ENCODE assay signal across 6 cellular contexts in the genomic region with DNA sequence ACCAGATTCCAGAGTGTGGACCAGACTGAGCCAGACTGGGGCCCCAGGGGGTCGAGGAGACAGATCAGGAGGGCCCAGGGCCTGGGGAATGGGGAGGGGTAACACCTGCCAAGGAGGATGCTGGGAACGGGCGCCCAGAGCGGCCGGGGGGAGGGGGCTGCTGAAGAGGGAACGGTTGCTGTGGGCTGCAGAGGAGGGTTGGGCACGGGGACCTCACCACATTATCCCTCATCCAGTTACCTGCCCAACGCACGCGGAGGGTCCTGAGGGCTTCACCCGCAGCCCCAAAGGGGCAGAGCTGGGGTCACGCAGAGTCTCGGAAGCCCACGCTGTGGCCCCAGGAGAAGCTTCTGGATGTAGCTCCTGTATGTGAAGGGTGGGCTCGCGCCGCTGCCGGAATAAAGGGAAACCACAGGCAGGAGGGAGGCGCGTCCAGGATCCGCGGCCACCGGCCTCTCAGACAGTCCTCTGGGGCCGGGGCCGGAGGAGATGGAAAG. TPM values are rescaled to one million over a fixed set of nuclear protein-coding genes. Genes with fewer than 3 reads are reported as not detected.
DNase-seq lines count a peak whose midpoint lies in the region; ATAC-seq lines count a peak whose summit lies in the region.

No MANE protein-coding gene starts in this region.

- peak overlapping the region; percentile 48 to 82 (median 66) for H3K4me3 Mint-ChIP-seq in naive thymus-derived CD8-positive, alpha-beta T cell

- peak; percentile 2 for ATAC-seq in HG03439 (IDR thresholded peaks at IDR 0.05; ENCODE audit: unreplicated experiment)
- ATAC-seq in naive thymus-derived CD8-positive, alpha-beta T cell, result peak in 1 of 2 donors; percentile 1

- H3K4me1 Mint-ChIP-seq in naive thymus-derived CD8-positive, alpha-beta T cell, result peaks cover 6 to 39% (median 35%) of the 10 kb centered on the region in 4 donors

- POLR2A ChIA-PET in naive thymus-derived CD8-positive, alpha-beta T cell (lab: Charles Lee), result interaction anchor here (2.5 kb wide), 1 partner anchor 9 kb away, joined by 23 read pairs; no protein-coding TSS in a partner anchor

- no peaks in the 10 kb centered on the region for H3K9me3 Mint-ChIP-seq in naive thymus-derived CD8-positive, alpha-beta T cell

- H3K27ac Mint-ChIP-seq in naive thymus-derived CD8-positive, alpha-beta T cell, result peak overlapping the region in 9 of 10 donors; percentile 25 to 92 (median 78)

- H3K36me3 Mint-ChIP-seq in naive thymus-derived CD8-positive, alpha-beta T cell, result peaks cover 0 to 24% (median 0%) of the 10 kb centered on the region in 3 donors

- no peaks in the 10 kb centered on the region for H3K27me3 Mint-ChIP-seq in naive thymus-derived CD8-positive, alpha-beta T cell

- DNase-seq in astrocyte of the hippocampus (ENCODE audit: low read depth, low spot score) (peak; percentile 57), hepatic stellate cell (ENCODE audit: low spot score) (no peak), dedifferentiated amniotic fluid mesenchymal stem cell (ENCODE audit: extremely low spot score) (no peak)
- DNase-seq in naive thymus-derived CD8-positive, alpha-beta T cell, result peak in 1 of 10 donors; percentile 27
- DNase-seq in stimulated activated CD4-positive, alpha-beta T cell treated with anti-CD3 and anti-CD28 coated beads, Interleukin-4, amount 100 ng/mL, for 4 hours, result no peak

RNA-seq across cellular contexts. Expression of a gene that starts 0.9 kb away (rescaled TPM):
- 10 to 100 TPM; 40.3 to 42.4 TPM for total RNA-seq in naive thymus-derived CD8-positive, alpha-beta T cell
- 1 to 10 TPM; 3.1 to 8.8 (median 5.2) TPM for polyA plus RNA-seq in naive thymus-derived CD8-positive, alpha-beta T cell

RNA-seq across cellular contexts. Expression of a gene that starts 14.2 kb away (rescaled TPM):
- total RNA-seq in naive thymus-derived CD8-positive, alpha-beta T cell, result 100 to 1,000 TPM; 103 to 113 TPM
- 10 to 100 TPM; 28.7 to 46.7 (median 31.2) TPM for polyA plus RNA-seq in naive thymus-derived CD8-positive, alpha-beta T cell

RNA-seq across cellular contexts. Expression of a gene that starts 29.4 kb away (rescaled TPM):
- total RNA-seq in naive thymus-derived CD8-positive, alpha-beta T cell, result under 1 TPM; 0.25 to 0.26 TPM
- not detected for polyA plus RNA-seq in naive thymus-derived CD8-positive, alpha-beta T cell

RNA-seq across cellular contexts. Expression of a gene that starts 44.9 kb away (rescaled TPM):
- 100 to 1,000 TPM; 153 to 156 TPM for total RNA-seq in naive thymus-derived CD8-positive, alpha-beta T cell
- 10 to 100 TPM in 2 of 3 donors, 1 to 10 TPM in 1; 9.3 to 25.2 (median 17.3) TPM for polyA plus RNA-seq in naive thymus-derived CD8-positive, alpha-beta T cell

RNA-seq across cellular contexts. Expression of a gene that starts 51.2 kb away (rescaled TPM):
- 100 to 1,000 TPM; 107 to 114 TPM for total RNA-seq in naive thymus-derived CD8-positive, alpha-beta T cell
- polyA plus RNA-seq in naive thymus-derived CD8-positive, alpha-beta T cell, result 1 to 10 TPM; 5.4 to 7.8 (median 6.4) TPM
